In genomic region chr3:134428396-134428795, GRCh38 we compare ENCODE assay signal across 25 cellular contexts. TPM values are rescaled to one million over a fixed set of nuclear protein-coding genes. Genes with fewer than 3 reads are reported as not detected.
A peak's percentile ranks its signal among the peaks of the same experiment; 100 is the strongest.
DNase-seq lines count a peak whose midpoint lies in the region; ATAC-seq, FAIRE-seq and TF ChIP-seq lines count a peak whose summit lies in the region.
"Had no signal": no experiment of that assay in that cellular context is flagged by ENCODE, and none has a peak within 500 bp of the region (broad histone marks: within the 10 kb centered on the region; RNA-seq: fewer than 3 reads in every experiment).

No MANE protein-coding gene starts in this region.

- H3K9me3 ChIP-seq in trophoblast cell (ENCODE audit: insufficient read depth, low read depth, low read length), result no peaks in the 10 kb centered on the region
- H3K9me3 ChIP-seq in aorta (ENCODE audit: control insufficient read depth, low read length), result no peaks in the 10 kb centered on the region
- no peaks in the 10 kb centered on the region for H3K9me3 ChIP-seq in upper lobe of left lung
- H3K9me3 ChIP-seq: heart left ventricle, psoas muscle, transverse colon had no signal

- TF ChIP-seq CTCF in chondrocyte (IDR thresholded peaks at IDR 0.05) (no peak), upper lobe of left lung (IDR thresholded peaks at IDR 0.05) (no peak)

- no peak overlapping the region for H3K4ac ChIP-seq in trophoblast cell (ENCODE audit: low read depth, low read length)

- no peak overlapping the region for H3K18ac ChIP-seq in trophoblast cell (ENCODE audit: low read length)

- ATAC-seq in aorta (ENCODE audit: low FRiP score), result no peak
- ATAC-seq in upper lobe of left lung (ENCODE audit: low FRiP score in 2 of 2), result no peak
- ATAC-seq in HG02623 (IDR thresholded peaks at IDR 0.05; ENCODE audit: unreplicated experiment), result no peak
- ATAC-seq: activated CD4-positive, alpha-beta T cell treated with anti-CD3 and anti-CD28 coated beads for 36 hours; activated T-cell treated with anti-CD3 and anti-CD28 coated beads, Interleukin-2, amount 50 U/mL, for 4 hours; GM12878; heart left ventricle; left cardiac atrium had no signal

- H3K4me2 ChIP-seq in trophoblast cell (ENCODE audit: low read length), result no peak overlapping the region

- H3K79me2 ChIP-seq in trophoblast cell (ENCODE audit: control insufficient read depth, insufficient read depth, low read length, poor library complexity), result no peaks in the 10 kb centered on the region

- no peak overlapping the region for H3K27ac ChIP-seq in trophoblast cell (ENCODE audit: low read depth, low read length)
- no peak overlapping the region for H3K27ac ChIP-seq in aorta (ENCODE audit: low read depth in 1 of 2, low read length in 2 of 2)
- no peak overlapping the region for H3K27ac ChIP-seq in upper lobe of left lung
- H3K27ac ChIP-seq: heart left ventricle, psoas muscle, transverse colon had no signal

- no peak overlapping the region for H4K8ac ChIP-seq in trophoblast cell (ENCODE audit: low read depth, low read length)

- peak overlapping the region; percentile 29 for H3K27ac Mint-ChIP-seq in chondrocyte (ENCODE audit: unreplicated experiment)
- H3K27ac Mint-ChIP-seq: activated CD4-positive, alpha-beta T cell treated with anti-CD3 and anti-CD28 coated beads for 36 hours; CD8-positive, alpha-beta memory T cell had no signal

- H3K4me3 ChIP-seq in trophoblast cell (ENCODE audit: low read depth, low read length) (no peak overlapping the region), aorta (ENCODE audit: low read length in 2 of 2) (no peak overlapping the region), upper lobe of left lung (no peak overlapping the region)
- H3K4me3 ChIP-seq: GM12878, heart left ventricle, psoas muscle, transverse colon had no signal

- H3K4me1 ChIP-seq in trophoblast cell (ENCODE audit: control insufficient read depth in 1 of 2, insufficient read depth in 2 of 2, low read length in 2 of 2) (peaks cover 14 to 15% of the 10 kb centered on the region in 2 experiments), aorta (ENCODE audit: control insufficient read depth in 1 of 2, insufficient read depth in 2 of 2, low read length in 2 of 2) (no peaks in the 10 kb centered on the region), upper lobe of left lung (peaks cover 0 to 3% (median 0%) of the 10 kb centered on the region in 4 donors)
- H3K4me1 ChIP-seq: heart left ventricle, psoas muscle, transverse colon had no signal

- peak; percentile 43 for DNase-seq in ELR (ENCODE audit: low read depth)
- DNase-seq in RCC 7860 (ENCODE audit: low spot score), result peak; percentile 21
- no peak for DNase-seq in chondrocyte (ENCODE audit: low spot score)
- no peak for DNase-seq in trophoblast cell
- no peak for DNase-seq in aorta
- DNase-seq in NCI-H446 (lab: John Stamatoyannopoulos, UW), result no peak
- no peak for DNase-seq in upper lobe of left lung
- DNase-seq: activated CD4-positive, alpha-beta T cell treated with anti-CD3 and anti-CD28 coated beads for 36 hours; activated T-cell treated with anti-CD3 and anti-CD28 coated beads, Interleukin-2, amount 50 U/mL, for 4 hours; amygdala; CD8-positive, alpha-beta memory T cell; DMS79; heart left ventricle; Karpas-422; left cardiac atrium; mammary epithelial cell; NCI-H187 treated with DMSO at 0.1 percent for 48 hours; NCI-H345; OCI-M1; psoas muscle; transverse colon had no signal

- H3K14ac ChIP-seq in trophoblast cell (ENCODE audit: low read length), result peak overlapping the region; percentile 3

- TF ChIP-seq EP300 in upper lobe of left lung (IDR thresholded peaks at IDR 0.05), result no peak

- H3K4me3 Mint-ChIP-seq in chondrocyte (ENCODE audit: unreplicated experiment), result no peak overlapping the region
- H3K4me3 Mint-ChIP-seq: activated CD4-positive, alpha-beta T cell treated with anti-CD3 and anti-CD28 coated beads for 36 hours; activated T-cell treated with anti-CD3 and anti-CD28 coated beads, Interleukin-2, amount 50 U/mL, for 4 hours; CD8-positive, alpha-beta memory T cell; central memory CD8-positive, alpha-beta T cell had no signal

- H3K4me1 Mint-ChIP-seq in chondrocyte (ENCODE audit: low read depth), result peaks cover 33% of the 10 kb centered on the region
- H3K4me1 Mint-ChIP-seq: activated CD4-positive, alpha-beta T cell treated with anti-CD3 and anti-CD28 coated beads for 36 hours; CD8-positive, alpha-beta memory T cell; central memory CD8-positive, alpha-beta T cell had no signal

- H3K36me3 ChIP-seq in trophoblast cell (ENCODE audit: control insufficient read depth in 1 of 2, insufficient read depth in 2 of 2, low read length in 2 of 2) (no peaks in the 10 kb centered on the region), aorta (ENCODE audit: control insufficient read depth in 1 of 2, insufficient read depth in 2 of 2, low read length in 1 of 2) (no peaks in the 10 kb centered on the region), upper lobe of left lung (no peaks in the 10 kb centered on the region)
- H3K36me3 ChIP-seq: heart left ventricle, transverse colon had no signal

- H2BK5ac ChIP-seq in trophoblast cell (ENCODE audit: low read depth, low read length, poor library complexity), result no peak overlapping the region

- H3K9me3 Mint-ChIP-seq in chondrocyte (ENCODE audit: low read depth), result no peaks in the 10 kb centered on the region
- H3K9me3 Mint-ChIP-seq: activated T-cell treated with anti-CD3 and anti-CD28 coated beads, Interleukin-2, amount 50 U/mL, for 4 hours; CD8-positive, alpha-beta memory T cell; central memory CD8-positive, alpha-beta T cell had no signal

- intact Hi-C loops in aorta (cut with DNase I), result no loop called here

- no peaks in the 10 kb centered on the region for H3K27me3 ChIP-seq in trophoblast cell (ENCODE audit: insufficient read depth, low read length)
- no peaks in the 10 kb centered on the region for H3K27me3 ChIP-seq in aorta (ENCODE audit: control insufficient read depth in 1 of 2, insufficient read depth in 2 of 2, low read length in 1 of 2)
- H3K27me3 ChIP-seq in upper lobe of left lung, result no peaks in the 10 kb centered on the region
- H3K27me3 ChIP-seq: heart left ventricle had no signal

- no peak for FAIRE-seq in RCC 7860 (lab: Jason Lieb, UNC)
- FAIRE-seq: GM12878 had no signal

- H3K79me1 ChIP-seq in trophoblast cell (ENCODE audit: low read length), result peaks cover 8% of the 10 kb centered on the region

- no peaks in the 10 kb centered on the region for H3K27me3 Mint-ChIP-seq in chondrocyte (ENCODE audit: low read depth)

- H2BK120ac ChIP-seq in trophoblast cell (ENCODE audit: insufficient read depth, low read length, poor library complexity), result peak overlapping the region; percentile 49

- no peak for TF ChIP-seq POLR2A in upper lobe of left lung (IDR thresholded peaks at IDR 0.05)

- WGBS in trophoblast cell (ENCODE audit: extremely low coverage, insufficient coverage, insufficient read length), result no CpG with 5 or more reads among the region's 4 CpGs
- WGBS in aorta, 2 donors, result 92 to 95% methylated on average over 4 of the region's 4 CpGs
- WGBS in upper lobe of left lung, 2 donors, result 83 to 91% methylated on average over 3 to 4 of the region's 4 CpGs

- H3K36me3 Mint-ChIP-seq in chondrocyte (ENCODE audit: low read depth), result no peaks in the 10 kb centered on the region
- H3K36me3 Mint-ChIP-seq: CD8-positive, alpha-beta memory T cell had no signal

- peak overlapping the region; percentile 23 for H2BK12ac ChIP-seq in trophoblast cell (ENCODE audit: low read length)

- H4K91ac ChIP-seq in trophoblast cell (ENCODE audit: low read depth, low read length), result peak overlapping the region; percentile 4

- H2AK5ac ChIP-seq in trophoblast cell (ENCODE audit: low read length), result no peak overlapping the region

- no peak overlapping the region for H2AFZ ChIP-seq in trophoblast cell (ENCODE audit: insufficient read depth, low read length, poor library complexity)

- H3K23ac ChIP-seq in trophoblast cell (ENCODE audit: low read length), result no peak overlapping the region

- H4K12ac ChIP-seq in trophoblast cell (ENCODE audit: low read depth, low read length), result no peak overlapping the region

- H3K9ac ChIP-seq in trophoblast cell (ENCODE audit: low read length), result no peak overlapping the region

RNA-seq across cellular contexts. Expression of gene AMOTL2, which starts 54.1 kb away (rescaled TPM):
- 145 to 259 TPM (median 256 TPM) in 3 replicates for total RNA-seq in chondrocyte
- 83.2 and 85.9 TPM in 2 replicates for polyA plus RNA-seq in trophoblast cell (2013)
- total RNA-seq in aorta, result 100 to 1,000 TPM in 1 of 2 donors, 10 to 100 TPM in 1; 82.1 to 118 TPM
- polyA plus RNA-seq in aorta, result 10 to 100 TPM; 12.4 to 29.3 TPM
- 100 to 1,000 TPM in 5 of 6 donors, 10 to 100 TPM in 1; 73.3 to 179 (median 132) TPM for total RNA-seq in upper lobe of left lung
- total RNA-seq: CD8-positive, alpha-beta memory T cell; T-helper 1 cell treated with Interleukin-12 subunit alpha and Interleukin-12 subunit beta and Interleukin-4 antibody, amounts not matched to agents 30 ng/mL and 1 ng/mL, for 36 hours had no signal

RNA-seq across cellular contexts. Expression of gene ANAPC13, which starts 57.4 kb away (rescaled TPM):
- total RNA-seq in chondrocyte, result 66.8 to 86.0 TPM (median 81.3 TPM) in 3 replicates
- 33.6 and 35.5 TPM in 2 replicates for polyA plus RNA-seq in trophoblast cell (2013)
- 10 to 100 TPM; 38.7 to 40.5 TPM for total RNA-seq in aorta
- 10 to 100 TPM; 52.0 to 86.1 TPM for polyA plus RNA-seq in aorta
- total RNA-seq in upper lobe of left lung, result 10 to 100 TPM; 37.3 to 59.4 (median 50.3) TPM

RNA-seq across cellular contexts. Expression of gene CEP63, which starts 57.5 kb away (rescaled TPM):
- total RNA-seq in chondrocyte (23.2 to 25.5 TPM (median 24.8 TPM) in 3 replicates), aorta (10 to 100 TPM; 28.0 to 29.7 TPM), upper lobe of left lung (10 to 100 TPM; 13.8 to 44.0 (median 20.6) TPM)
- 22.4 and 24.0 TPM in 2 replicates for polyA plus RNA-seq in trophoblast cell (2013)
- 10 to 100 TPM; 29.7 to 32.7 TPM for polyA plus RNA-seq in aorta

Comparison
In these comparisons a context has a peak if more than half of its experiments do, and no peak if none do; other contexts are left out.
1. DNase-seq: peak in ELR (single experiment) and RCC 7860 (single experiment); none in chondrocyte (single experiment), trophoblast cell (0 of 2), aorta (0 of 2), NCI-H446 (0 of 2) and upper lobe of left lung (0 of 2).